In genomic region chr7:40015790-40016296, GRCh38 we compare ENCODE assay signal across 8 cellular contexts.
DNase-seq lines count a peak whose midpoint lies in the region; ATAC-seq and TF ChIP-seq lines count a peak whose summit lies in the region.

No MANE protein-coding gene starts in this region.

- TF ChIP-seq POLR2A in adrenal gland (IDR thresholded peaks at IDR 0.05): no peak

- H2BK5ac ChIP-seq in mesenchymal stem cell (ENCODE audit: low read depth, low read length, poor library complexity, severe bottlenecking): no peak overlapping the region

- H3K27ac ChIP-seq in adrenal gland (no peak overlapping the region), mesenchymal stem cell (ENCODE audit: low read length, poor library complexity, severe bottlenecking) (peak overlapping the region; percentile 8)

- H2AK5ac ChIP-seq in mesenchymal stem cell (ENCODE audit: low read length, severe bottlenecking): no peak overlapping the region

- no peak overlapping the region for H3K23ac ChIP-seq in mesenchymal stem cell (ENCODE audit: low read length in 2 of 2)

- no peak overlapping the region for H2BK120ac ChIP-seq in mesenchymal stem cell (ENCODE audit: low read depth, low read length)

- peak; percentile 6 for DNase-seq in stimulated activated CD4-positive, alpha-beta T cell treated with anti-CD3 and anti-CD28 coated beads, Interleukin-4, amount 100 ng/mL, for 24 hours
- no peak for DNase-seq in stimulated activated CD4-positive, alpha-beta T cell treated with anti-CD3 and anti-CD28 coated beads, Interleukin-4, amount 100 ng/mL, for 4 hours
- DNase-seq in MV-4-11 (lab: John Stamatoyannopoulos, UW) (peak; percentile 65), adrenal gland (peak in 6 of 7 donors; percentile 11 to 70 (median 37)), mesenchymal stem cell (no peak)
- no peak for DNase-seq in stimulated activated naive CD4-positive, alpha-beta T cell treated with Interleukin-2 at 50 U/mL for 16 hours (lab: John Stamatoyannopoulos, UW)
- DNase-seq in effector CD4-positive, alpha-beta T cell: no peak

- H4K91ac ChIP-seq in mesenchymal stem cell (ENCODE audit: low read length): no peak overlapping the region

- H3K27me3 ChIP-seq in adrenal gland: no peaks in the 10 kb centered on the region
- H3K27me3 ChIP-seq in mesenchymal stem cell (ENCODE audit: control insufficient read depth in 1 of 2, insufficient read depth in 1 of 2, low read length in 2 of 2): no peaks in the 10 kb centered on the region

- no peak overlapping the region for H2BK15ac ChIP-seq in mesenchymal stem cell (ENCODE audit: low read depth, poor library complexity, severe bottlenecking)

- H4K8ac ChIP-seq in mesenchymal stem cell (ENCODE audit: low read length): no peak overlapping the region

- H3K4ac ChIP-seq in mesenchymal stem cell (ENCODE audit: low read depth in 1 of 2, low read length in 2 of 2): no peak overlapping the region

- no peaks in the 10 kb centered on the region for H3K9me3 ChIP-seq in adrenal gland (replicated peaks in 1 of 3)
- no peaks in the 10 kb centered on the region for H3K9me3 ChIP-seq in mesenchymal stem cell (ENCODE audit: control insufficient read depth, low read length)

- WGBS in adrenal gland, 4 donors: 32 to 41% (median 35%) methylated on average over 4 of the region's 4 CpGs
- 96% methylated on average over 4 of the region's 4 CpGs for WGBS in mesenchymal stem cell

- H3K4me3 ChIP-seq in adrenal gland (no peak overlapping the region), mesenchymal stem cell (ENCODE audit: insufficient read depth in 1 of 2, low read depth in 1 of 2, low read length in 2 of 2) (no peak overlapping the region)

- peak; percentile 89 for ATAC-seq in HG02610 (IDR thresholded peaks at IDR 0.05; ENCODE audit: unreplicated experiment)

- no peak overlapping the region for H3K4me2 ChIP-seq in mesenchymal stem cell (ENCODE audit: low read length, poor library complexity, severe bottlenecking)

- no peak overlapping the region for H2AFZ ChIP-seq in mesenchymal stem cell (ENCODE audit: low read depth, low read length)

- H3K4me1 ChIP-seq in adrenal gland (replicated peaks in 1 of 2) (peaks cover 0 to 8% of the 10 kb centered on the region in 2 donors), mesenchymal stem cell (ENCODE audit: control insufficient read depth, insufficient read depth, low read depth, low read length) (no peaks in the 10 kb centered on the region)

- peaks cover 14% of the 10 kb centered on the region for H3K79me1 ChIP-seq in mesenchymal stem cell (replicated peaks; ENCODE audit: low read length, poor library complexity, severe bottlenecking)

- H3K14ac ChIP-seq in mesenchymal stem cell (ENCODE audit: low read length in 2 of 2): no peak overlapping the region

- peaks cover 0 to 11% of the 10 kb centered on the region in 2 donors for H3K36me3 ChIP-seq in adrenal gland (replicated peaks in 1 of 2)
- peaks cover 0 to 41% of the 10 kb centered on the region in 2 experiments for H3K36me3 ChIP-seq in mesenchymal stem cell (ENCODE audit: control insufficient read depth in 1 of 2, insufficient read depth in 2 of 2, low read depth in 1 of 2, low read length in 2 of 2)

- H3K9ac ChIP-seq in mesenchymal stem cell (ENCODE audit: low read length): peak overlapping the region; percentile 2

- intact Hi-C loops in adrenal gland (cut with DNase I): loop anchor here in 1 of 2 donors (10.0 kb wide), 1 partner anchor 61 kb away; the partner anchor contains the start of gene CDK13

- no peak overlapping the region for H3K18ac ChIP-seq in mesenchymal stem cell (ENCODE audit: low read depth in 1 of 2, low read length in 2 of 2)

- no peak overlapping the region for H2BK12ac ChIP-seq in mesenchymal stem cell (ENCODE audit: low read length in 2 of 2)

- TF ChIP-seq CTCF in adrenal gland (IDR thresholded peaks at IDR 0.05): no peak

Comparison
In these comparisons a context has a peak if more than half of its experiments do, and no peak if none do; other contexts are left out.
1. DNase-seq: peak in stimulated activated CD4-positive, alpha-beta T cell treated with anti-CD3 and anti-CD28 coated beads, Interleukin-4, amount 100 ng/mL, for 24 hours (single experiment), MV-4-11 (single experiment) and adrenal gland (6 of 7); none in stimulated activated CD4-positive, alpha-beta T cell treated with anti-CD3 and anti-CD28 coated beads, Interleukin-4, amount 100 ng/mL, for 4 hours (0 of 2), mesenchymal stem cell (single experiment), stimulated activated naive CD4-positive, alpha-beta T cell treated with Interleukin-2 at 50 U/mL for 16 hours (single experiment) and effector CD4-positive, alpha-beta T cell (single experiment).